1 cellular context compared by ENCODE assay signal in the genomic region with DNA sequence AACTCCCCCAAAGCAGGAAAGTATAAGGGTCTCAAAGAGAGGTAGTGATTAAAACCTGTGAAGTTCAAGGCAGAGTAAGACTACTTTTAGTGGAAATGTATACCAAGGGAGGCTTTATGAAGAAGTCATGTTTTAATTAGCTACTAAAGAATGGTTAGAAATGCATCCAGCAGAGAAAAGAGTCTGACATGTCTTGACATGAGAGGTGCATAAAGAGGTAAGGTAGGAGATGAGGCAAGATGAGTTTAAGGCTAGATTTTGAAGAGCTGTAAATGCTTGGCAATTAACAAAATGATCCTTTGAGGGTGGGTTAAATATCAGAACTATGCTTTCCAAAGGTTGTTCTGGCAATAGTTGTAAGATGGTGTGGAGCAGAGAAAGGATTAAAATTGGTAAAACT.
TF ChIP-seq lines count a peak whose summit lies in the region.

No MANE protein-coding gene starts in this region.

TF ChIP-seq in GM23338, 12 proteins besides CTCF, POLR2A, EP300 and RAD21 (continued from another document):
- TF ChIP-seq, protein P1, sequence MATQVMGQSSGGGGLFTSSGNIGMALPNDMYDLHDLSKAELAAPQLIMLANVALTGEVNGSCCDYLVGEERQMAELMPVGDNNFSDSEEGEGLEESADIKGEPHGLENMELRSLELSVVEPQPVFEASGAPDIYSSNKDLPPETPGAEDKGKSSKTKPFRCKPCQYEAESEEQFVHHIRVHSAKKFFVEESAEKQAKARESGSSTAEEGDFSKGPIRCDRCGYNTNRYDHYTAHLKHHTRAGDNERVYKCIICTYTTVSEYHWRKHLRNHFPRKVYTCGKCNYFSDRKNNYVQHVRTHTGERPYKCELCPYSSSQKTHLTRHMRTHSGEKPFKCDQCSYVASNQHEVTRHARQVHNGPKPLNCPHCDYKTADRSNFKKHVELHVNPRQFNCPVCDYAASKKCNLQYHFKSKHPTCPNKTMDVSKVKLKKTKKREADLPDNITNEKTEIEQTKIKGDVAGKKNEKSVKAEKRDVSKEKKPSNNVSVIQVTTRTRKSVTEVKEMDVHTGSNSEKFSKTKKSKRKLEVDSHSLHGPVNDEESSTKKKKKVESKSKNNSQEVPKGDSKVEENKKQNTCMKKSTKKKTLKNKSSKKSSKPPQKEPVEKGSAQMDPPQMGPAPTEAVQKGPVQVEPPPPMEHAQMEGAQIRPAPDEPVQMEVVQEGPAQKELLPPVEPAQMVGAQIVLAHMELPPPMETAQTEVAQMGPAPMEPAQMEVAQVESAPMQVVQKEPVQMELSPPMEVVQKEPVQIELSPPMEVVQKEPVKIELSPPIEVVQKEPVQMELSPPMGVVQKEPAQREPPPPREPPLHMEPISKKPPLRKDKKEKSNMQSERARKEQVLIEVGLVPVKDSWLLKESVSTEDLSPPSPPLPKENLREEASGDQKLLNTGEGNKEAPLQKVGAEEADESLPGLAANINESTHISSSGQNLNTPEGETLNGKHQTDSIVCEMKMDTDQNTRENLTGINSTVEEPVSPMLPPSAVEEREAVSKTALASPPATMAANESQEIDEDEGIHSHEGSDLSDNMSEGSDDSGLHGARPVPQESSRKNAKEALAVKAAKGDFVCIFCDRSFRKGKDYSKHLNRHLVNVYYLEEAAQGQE (IDR thresholded peaks at IDR 0.05; ENCODE audit: unreplicated experiment), result no peak
